ENCODE assay signal across 8 cellular contexts in the genomic region with DNA sequence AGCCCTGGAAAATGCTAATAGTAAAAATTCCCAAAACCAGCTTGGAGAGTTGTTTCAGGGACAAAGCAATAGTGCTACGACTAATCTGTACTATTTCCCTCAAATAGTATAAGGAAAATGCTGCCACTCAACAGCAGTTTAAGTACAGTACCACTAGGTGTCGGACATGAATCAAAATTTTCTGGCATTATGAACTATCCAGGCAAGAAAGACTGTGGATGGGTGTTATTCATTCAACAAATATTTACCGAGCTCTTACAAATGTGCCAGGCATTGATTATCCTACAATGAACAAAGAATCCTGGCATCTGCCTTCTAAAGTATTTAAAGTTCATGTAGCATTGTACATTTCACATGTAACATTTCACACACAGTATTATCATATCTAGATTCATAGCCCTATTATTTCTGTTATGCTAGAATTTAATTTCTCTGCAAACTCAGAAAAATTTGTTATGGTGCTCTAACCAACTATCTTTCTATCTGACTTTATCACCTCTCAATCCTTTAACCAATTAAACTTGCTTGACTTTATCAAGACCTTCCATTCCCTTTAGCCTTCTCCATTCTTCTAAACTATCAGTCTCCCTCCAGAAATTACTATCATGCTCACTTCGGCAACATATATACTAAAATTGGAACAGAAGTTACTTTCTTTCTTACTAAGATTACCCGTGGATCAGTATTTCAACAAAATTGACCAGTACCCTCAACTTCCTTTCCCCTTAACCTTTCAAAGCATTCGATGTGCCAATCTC.
A peak's percentile ranks its signal among the peaks of the same experiment; 100 is the strongest.
DNase-seq lines count a peak whose midpoint lies in the region; ATAC-seq and TF ChIP-seq lines count a peak whose summit lies in the region.

No MANE protein-coding gene starts in this region.

- WGBS in SK-N-SH (ENCODE audit: low lambda C conversion rate), result 42% methylated on average over 6 of the region's 6 CpGs

- peak overlapping the region in 1 of 2 experiments; percentile 27; a peak in 1 of 4 replicates for H3K27ac ChIP-seq in SK-N-SH (ENCODE audit: low read depth in 2 of 2, low read length in 1 of 2)

- CTCF ChIA-PET in SK-N-SH (lab: Yijun Ruan, JAX), result interaction anchor here (0.6 to 3.0 kb wide), 34 partner anchors 9 to 462 kb away, joined by 3 to 32 read pairs (median 4); a partner anchor contains a TSS

- no peaks in the 10 kb centered on the region for H3F3A ChIP-seq in SK-N-SH (replicated peaks; ENCODE audit: insufficient read depth)

- H3K9ac ChIP-seq in SK-N-SH, result no peak overlapping the region

- no peaks in the 10 kb centered on the region for H3K9me3 ChIP-seq in SK-N-SH

- POLR2A ChIA-PET in SK-N-SH (lab: Yijun Ruan, JAX), result no interaction called here
- POLR2A ChIA-PET in naive thymus-derived CD8-positive, alpha-beta T cell (lab: Charles Lee), result interaction anchor here (1.1 kb wide), 1 partner anchor 310 kb away, joined by 4 read pairs; a partner anchor contains a TSS

- H3K27me3 ChIP-seq in SK-N-SH (ENCODE audit: insufficient read depth), result no peaks in the 10 kb centered on the region

- TF ChIP-seq POLR2A in NB4 (IDR thresholded peaks at IDR 0.05; ENCODE audit: extremely low read depth, insufficient read length), result no peak
- TF ChIP-seq POLR2A in erythroblast (IDR thresholded peaks at IDR 0.05; ENCODE audit: low read length), result no peak

- DNase-seq in AG09319 (ENCODE audit: extremely low read depth, low read depth) (peak; percentile 67), GM13977 (ENCODE audit: low spot score) (peak; percentile 40), NB4 (ENCODE audit: low read depth) (peak; percentile 54), SK-N-SH (peak; percentile 60), erythroblast (lab: John Stamatoyannopoulos, UW) (peak; percentile 62 to 72), GM19238 (ENCODE audit: insufficient read length, low spot score) (no peak)
- peak in 5 of 10 donors; percentile 22 to 64 (median 60) for DNase-seq in naive thymus-derived CD8-positive, alpha-beta T cell

- no peaks in the 10 kb centered on the region for H4K20me1 ChIP-seq in SK-N-SH (ENCODE audit: insufficient read depth)

- H3K9me3 Mint-ChIP-seq in naive thymus-derived CD8-positive, alpha-beta T cell, result no peaks in the 10 kb centered on the region

- H3K27me3 Mint-ChIP-seq in naive thymus-derived CD8-positive, alpha-beta T cell, result no peaks in the 10 kb centered on the region

- H3K9me2 ChIP-seq in SK-N-SH, result no peaks in the 10 kb centered on the region

- H3K79me2 ChIP-seq in SK-N-SH (ENCODE audit: insufficient read depth), result peaks cover 45% of the 10 kb centered on the region

- no peak for TF ChIP-seq EP300 in SK-N-SH (IDR thresholded peaks at IDR 0.05; ENCODE audit: borderline replicate concordance in 1 of 2, low read depth in 1 of 2, low read length in 1 of 2)

- H3K36me3 ChIP-seq in SK-N-SH (replicated peaks in 1 of 2; ENCODE audit: control insufficient read depth in 1 of 2, insufficient read depth in 2 of 2, low read length in 1 of 2), result peaks cover 0 to 8% of the 10 kb centered on the region in 2 experiments

- H3K4me1 ChIP-seq in SK-N-SH (ENCODE audit: control insufficient read depth in 1 of 2, insufficient read depth in 2 of 2, low read depth in 1 of 2, low read length in 1 of 2), result peaks cover 0 to 4% of the 10 kb centered on the region in 2 experiments; a peak in 2 of 4 replicates

- TF ChIP-seq CTCF in AG09319 (IDR thresholded peaks at IDR 0.05; ENCODE audit: low read depth, low read length) (peak; percentile 75), GM13977 (IDR thresholded peaks at IDR 0.05; ENCODE audit: extremely low read depth, insufficient read depth, missing control alignments) (peak; percentile 75), NB4 (IDR thresholded peaks at IDR 0.05; ENCODE audit: low read depth, low read length) (peak; percentile 39), SK-N-SH (IDR thresholded peaks at IDR 0.05) (peak; percentile 85)

- no peak overlapping the region for H3K27ac Mint-ChIP-seq in naive thymus-derived CD8-positive, alpha-beta T cell

- TF ChIP-seq RAD21 in SK-N-SH (IDR thresholded peaks at IDR 0.05; ENCODE audit: low read length), result peak; percentile 94

- no peak overlapping the region for H3K4me3 Mint-ChIP-seq in naive thymus-derived CD8-positive, alpha-beta T cell

- ATAC-seq in HG02678 (IDR thresholded peaks at IDR 0.05; ENCODE audit: unreplicated experiment), result peak; percentile 81
- ATAC-seq in naive thymus-derived CD8-positive, alpha-beta T cell, result peak; percentile 83 to 89

- H3K4me2 ChIP-seq in SK-N-SH, result peak overlapping the region; percentile 18

- H3K4me3 ChIP-seq in NB4 (ENCODE audit: low read depth, low read length) (no peak overlapping the region), SK-N-SH (ENCODE audit: low read depth in 2 of 2, low read length in 1 of 2) (no peak overlapping the region)

- no peak overlapping the region for H2AFZ ChIP-seq in SK-N-SH (ENCODE audit: low read depth)

- peaks cover 0 to 3% (median 0%) of the 10 kb centered on the region in 4 donors for H3K4me1 Mint-ChIP-seq in naive thymus-derived CD8-positive, alpha-beta T cell

- no peaks in the 10 kb centered on the region for H3K36me3 Mint-ChIP-seq in naive thymus-derived CD8-positive, alpha-beta T cell

- in situ Hi-C loops in GM13977 (cut with MboI; ENCODE audit: low pct_unique_long_range_greater_than_20kb, low sequenced_read_pairs, unreplicated experiment), result loop anchor here (10.0 kb wide), 1 partner anchor 432 kb away; no protein-coding TSS in a partner anchor

TF ChIP-seq in SK-N-SH, 30 proteins besides CTCF, POLR2A, EP300 and RAD21:
- no peak for TF ChIP-seq MEF2A (IDR thresholded peaks at IDR 0.05; ENCODE audit: borderline replicate concordance, low read depth)
- TF ChIP-seq FOSL2 (IDR thresholded peaks at IDR 0.05; ENCODE audit: borderline replicate concordance, low read depth), result peak; percentile 41; the same call in 1 of the 2 replicates
- TF ChIP-seq TAF1 (IDR thresholded peaks at IDR 0.05; ENCODE audit: borderline replicate concordance, low read depth, low read length), result no peak
- TF ChIP-seq SMC3 (IDR thresholded peaks at IDR 0.05; ENCODE audit: low read depth, low read length), result peak; percentile 91
- peak; percentile 48 for TF ChIP-seq JUND (IDR thresholded peaks at IDR 0.05)
- no peak for TF ChIP-seq TEAD4 (IDR thresholded peaks at IDR 0.05; ENCODE audit: borderline replicate concordance, insufficient read depth)
- TF ChIP-seq, protein P1, sequence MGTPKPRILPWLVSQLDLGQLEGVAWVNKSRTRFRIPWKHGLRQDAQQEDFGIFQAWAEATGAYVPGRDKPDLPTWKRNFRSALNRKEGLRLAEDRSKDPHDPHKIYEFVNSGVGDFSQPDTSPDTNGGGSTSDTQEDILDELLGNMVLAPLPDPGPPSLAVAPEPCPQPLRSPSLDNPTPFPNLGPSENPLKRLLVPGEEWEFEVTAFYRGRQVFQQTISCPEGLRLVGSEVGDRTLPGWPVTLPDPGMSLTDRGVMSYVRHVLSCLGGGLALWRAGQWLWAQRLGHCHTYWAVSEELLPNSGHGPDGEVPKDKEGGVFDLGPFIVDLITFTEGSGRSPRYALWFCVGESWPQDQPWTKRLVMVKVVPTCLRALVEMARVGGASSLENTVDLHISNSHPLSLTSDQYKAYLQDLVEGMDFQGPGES (IDR thresholded peaks at IDR 0.05; ENCODE audit: low read depth, low read length), result no peak
- TF ChIP-seq, protein P2, sequence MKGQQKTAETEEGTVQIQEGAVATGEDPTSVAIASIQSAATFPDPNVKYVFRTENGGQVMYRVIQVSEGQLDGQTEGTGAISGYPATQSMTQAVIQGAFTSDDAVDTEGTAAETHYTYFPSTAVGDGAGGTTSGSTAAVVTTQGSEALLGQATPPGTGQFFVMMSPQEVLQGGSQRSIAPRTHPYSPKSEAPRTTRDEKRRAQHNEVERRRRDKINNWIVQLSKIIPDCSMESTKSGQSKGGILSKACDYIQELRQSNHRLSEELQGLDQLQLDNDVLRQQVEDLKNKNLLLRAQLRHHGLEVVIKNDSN (IDR thresholded peaks at IDR 0.05; ENCODE audit: borderline replicate concordance, low read depth), result no peak
- no peak for TF ChIP-seq GATA2 (CRISPR knock-in tag; IDR thresholded peaks at IDR 0.05)
- TF ChIP-seq POLR2AphosphoS5 (IDR thresholded peaks at IDR 0.05; ENCODE audit: low read depth, low read length), result no peak
- no peak for TF ChIP-seq ELF1 (IDR thresholded peaks at IDR 0.05)
- TF ChIP-seq TCF12 (IDR thresholded peaks at IDR 0.05), result 0 out of 2 replicates have a peak, but pooled peaks have one; percentile 11
